In the genomic region with DNA sequence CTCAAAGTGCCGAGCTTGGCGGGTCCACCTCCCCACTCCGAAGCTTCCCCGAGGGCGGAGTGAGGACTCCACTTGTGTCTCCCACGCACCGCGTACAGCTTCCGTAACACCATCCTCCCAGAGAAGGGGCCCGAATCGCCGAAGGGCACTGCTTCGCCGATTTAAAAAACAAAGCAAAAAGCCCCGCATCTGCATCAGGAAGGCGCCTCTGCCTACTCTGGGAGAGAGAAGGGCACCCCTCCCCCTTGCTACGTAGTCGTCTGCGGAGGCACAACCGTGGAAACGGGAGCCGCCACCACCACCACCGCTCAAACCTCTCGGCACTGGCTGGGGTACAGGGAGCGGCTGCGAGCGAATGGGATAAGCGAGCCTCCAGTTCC, we compare ENCODE assay signal across 8 cellular contexts. TPM values are rescaled to one million over a fixed set of nuclear protein-coding genes. Genes with fewer than 3 reads are reported as not detected.
A peak's percentile ranks its signal among the peaks of the same experiment; 100 is the strongest.
DNase-seq lines count a peak whose midpoint lies in the region; ATAC-seq, FAIRE-seq and TF ChIP-seq lines count a peak whose summit lies in the region.

No MANE protein-coding gene starts in this region.

- H3K27me3 ChIP-seq in pancreas = no peaks in the 10 kb centered on the region
- no peaks in the 10 kb centered on the region for H3K27me3 ChIP-seq in tibial artery

- H3K27ac ChIP-seq in OCI-LY7 (ENCODE audit: low read depth, low read length, poor library complexity, severe bottlenecking) (peak overlapping the region; percentile 83), pancreas (peak overlapping the region; percentile 84 to 93 (median 90)), tibial artery (peak overlapping the region; percentile 85 to 92)

- no peak for FAIRE-seq in pancreas (lab: Jason Lieb, UNC)

- TF ChIP-seq CTCF in OCI-LY7 (conservative IDR thresholded peaks at IDR 0.05; ENCODE audit: low read length) (no peak), foreskin fibroblast (IDR thresholded peaks at IDR 0.05; ENCODE audit: low read depth, low read length) (no peak), pancreas (IDR thresholded peaks at IDR 0.05) (no peak), tibial artery (IDR thresholded peaks at IDR 0.05) (no peak)

- H3K79me2 ChIP-seq in OCI-LY7 (ENCODE audit: insufficient read depth, low read depth, low read length) = peaks cover 62% of the 10 kb centered on the region

- no peaks in the 10 kb centered on the region for H3K9me3 ChIP-seq in OCI-LY7 (ENCODE audit: low read length)
- H3K9me3 ChIP-seq in pancreas = no peaks in the 10 kb centered on the region
- no peaks in the 10 kb centered on the region for H3K9me3 ChIP-seq in tibial artery

- no peaks in the 10 kb centered on the region for H3K9me2 ChIP-seq in OCI-LY7 (ENCODE audit: insufficient read depth, low read length)

- POLR2A ChIA-PET in OCI-LY7 (lab: Charles Lee) = interaction anchor here (0.6 to 2.0 kb wide), 5 partner anchors 25 to 231 kb away, joined by 3 to 10 read pairs (median 4); partner anchors contain the start of genes PAK2 and SENP5

- CTCF ChIA-PET in OCI-LY7 (lab: Charles Lee; ENCODE audit: unreplicated experiment) = interaction anchor here (0.7 to 1.0 kb wide), 2 partner anchors 9 to 336 kb away, joined by 3 read pairs; no protein-coding TSS in a partner anchor

- peaks cover 7% of the 10 kb centered on the region for H4K20me1 ChIP-seq in OCI-LY7 (ENCODE audit: insufficient read depth, low read length)

- BruUV-seq in OCI-LY7 (replicated peaks; lab: Mats Ljungman, UMichigan) = TSS peak; percentile 72

- WGBS in pancreas, 2 donors = 0% methylated on average over 26 to 28 of the region's 28 CpGs

- in situ Hi-C loops in ACHN (cut with HindIII; ENCODE audit: low pct_ligation_motif_present, low pct_unique_long_range_greater_than_20kb, low sequenced_read_pairs) = no loop called here

- peak overlapping the region; percentile 82 for H2AFZ ChIP-seq in OCI-LY7 (ENCODE audit: low read length)

- ATAC-seq in GM18858 (IDR thresholded peaks at IDR 0.05; ENCODE audit: unreplicated experiment) = peak; percentile 13
- ATAC-seq in HG03103 (IDR thresholded peaks at IDR 0.05; ENCODE audit: low read depth, unreplicated experiment) = peak; percentile 18
- peak; percentile 47 to 71 (median 66) for ATAC-seq in pancreas

- H3K4me3 ChIP-seq in OCI-LY7 (ENCODE audit: low read depth, low read length, poor library complexity, severe bottlenecking) (peak overlapping the region; percentile 90), foreskin fibroblast (ENCODE audit: low read depth in 1 of 2, low read length in 2 of 2) (peak overlapping the region; percentile 96 to 99), pancreas (peak overlapping the region; percentile 75 to 99 (median 88)), tibial artery (peak overlapping the region; percentile 70 to 94)

- H3K4me2 ChIP-seq in OCI-LY7 (ENCODE audit: low read length) = peak overlapping the region; percentile 70

- H3K36me3 ChIP-seq in OCI-LY7 (ENCODE audit: insufficient read depth, low read length) (peaks cover 55% of the 10 kb centered on the region), pancreas (peaks cover 3 to 18% (median 8%) of the 10 kb centered on the region in 3 donors), tibial artery (peaks cover 14 to 38% (median 23%) of the 10 kb centered on the region in 3 donors)

- intact Hi-C loops in OCI-LY7 (cut with micrococcal nuclease; ENCODE audit: unreplicated experiment) (loop anchor here (1.0 to 10.0 kb wide), 5 partner anchors 74 to 1037 kb away; partner anchors contain the start of genes FBXO45, TNK2 and WDR53), pancreas (cut with DNase I) (no loop called here), tibial artery (cut with DNase I; ENCODE audit: low total_unique reads) (loop anchor here (2.0 to 5.0 kb wide), 2 partner anchors 27 to 75 kb away; partner anchors contain the start of genes PIGZ and SENP5)

- H3K4me1 ChIP-seq in OCI-LY7 (ENCODE audit: insufficient read depth, low read length, poor library complexity, severe bottlenecking) (peaks cover 23% of the 10 kb centered on the region), pancreas (peaks cover 5 to 18% (median 16%) of the 10 kb centered on the region in 3 donors), tibial artery (peaks cover 0 to 34% (median 27%) of the 10 kb centered on the region in 4 donors)

- peak; percentile 50 for DNase-seq in ACHN
- peak; percentile 60 for DNase-seq in OCI-LY7 (ENCODE audit: low spot score)
- peak; percentile 20 to 46 for DNase-seq in activated T-helper 1 cell treated with anti-CD3 and anti-CD28 coated beads, Interleukin-2, amount 50 U/mL, for 16 hours (ENCODE audit: low read depth in 1 of 2, low spot score in 1 of 2)
- peak; percentile 42 to 74 for DNase-seq in foreskin fibroblast
- peak in 3 of 6 donors; percentile 43 to 68 (median 54) for DNase-seq in pancreas
- peak; percentile 39 to 72 for DNase-seq in tibial artery

RNA-seq across cellular contexts. Expression of gene NCBP2, which starts 0.5 kb away (rescaled TPM):
- 46.4 and 66.7 TPM in 2 replicates for total RNA-seq in OCI-LY7 (2014; rRNA removed; shearing (Covaris generic))
- total RNA-seq in OCI-LY7 (2022) (70.4 and 73.6 TPM in 2 replicates), pancreas (10 to 100 TPM; 11.7 to 26.6 (median 17.9) TPM)
- 10 to 100 TPM; 23.0 to 30.1 TPM for polyA plus RNA-seq in pancreas

RNA-seq across cellular contexts. Expression of gene PIGZ, which starts 26.8 kb away (rescaled TPM):
- not detected in 2 replicates for total RNA-seq in OCI-LY7 (2014; rRNA removed; shearing (Covaris generic))
- total RNA-seq in OCI-LY7 (2022) (0.42 TPM in 1 of 2 replicates, not detected in the other), pancreas (1 to 10 TPM; 1.3 to 2.5 (median 1.8) TPM)
- 1 to 10 TPM; 2.5 to 3.8 TPM for polyA plus RNA-seq in pancreas

Comparison
In these comparisons a context has a peak if more than half of its experiments do, and no peak if none do; other contexts are left out.
1. ATAC-seq: peak in every context shown above with its lines; median percentile 66 in pancreas; 18 in HG03103; 13 in GM18858.
2. intact Hi-C loops: an anchor here in OCI-LY7 (1.0 to 10.0 kb wide) and tibial artery (2.0 to 5.0 kb wide); none called in pancreas.